In genomic region chr2:140248623-140249022, GRCh38 we compare ENCODE assay signal across 22 cellular contexts.
A peak's percentile ranks its signal among the peaks of the same experiment; 100 is the strongest.
DNase-seq lines count a peak whose midpoint lies in the region; ATAC-seq and TF ChIP-seq lines count a peak whose summit lies in the region.
"Had no signal": no experiment of that assay in that cellular context is flagged by ENCODE, and none has a peak within 500 bp of the region (broad histone marks: within the 10 kb centered on the region; RNA-seq: fewer than 3 reads in every experiment).

No MANE protein-coding gene starts in this region.

- peak in 1 of 4 donors; percentile 33 for ATAC-seq in psoas muscle
- ATAC-seq in GM21737 (IDR thresholded peaks at IDR 0.05; ENCODE audit: unreplicated experiment), result no peak
- ATAC-seq in GM18502 (IDR thresholded peaks at IDR 0.05; ENCODE audit: poor library complexity, unreplicated experiment), result no peak

- H3K4me3 ChIP-seq in left ventricle myocardium inferior (no peak overlapping the region), fibroblast of the aortic adventitia (ENCODE audit: low read depth, low read length) (no peak overlapping the region), psoas muscle (peak overlapping the region; percentile 55), spleen (no peak overlapping the region)
- H3K4me3 ChIP-seq: SJSA1 had no signal

- H3K27me3 ChIP-seq in left ventricle myocardium inferior (ENCODE audit: low read depth) (no peaks in the 10 kb centered on the region), psoas muscle (ENCODE audit: insufficient read depth in 3 of 3, low read length in 2 of 3) (no peaks in the 10 kb centered on the region), spleen (replicated peaks in 1 of 7) (no peaks in the 10 kb centered on the region)
- H3K27me3 ChIP-seq: SJSA1 had no signal

- no peak for DNase-seq in left ventricle myocardium inferior
- DNase-seq in cardiac septum (ENCODE audit: low spot score), result no peak
- DNase-seq in fibroblast of the aortic adventitia (ENCODE audit: low read depth), result peak; percentile 35
- DNase-seq in psoas muscle, result no peak
- no peak for DNase-seq in spleen
- DNase-seq in NCI-H1417 treated with DMSO at 0.1 percent for 48 hours (lab: John Stamatoyannopoulos, UW), result no peak
- DNase-seq: AML-193; Calu3; CD8-positive, alpha-beta memory T cell; DMS53; GDM1; NCI-H1105; NCI-H2029 treated with DMSO at 0.1 percent for 48 hours; NCI-H226; NCI-H524; NCI-H774; NK-92 treated with Interleukin-12 subunit alpha and Interleukin-12 subunit beta, amount 100 ng/mL, for 24 hours had no signal

- no peaks in the 10 kb centered on the region for H3K36me3 ChIP-seq in left ventricle myocardium inferior
- no peaks in the 10 kb centered on the region for H3K36me3 ChIP-seq in psoas muscle (ENCODE audit: insufficient read depth in 1 of 2, low read depth in 1 of 2)
- no peaks in the 10 kb centered on the region for H3K36me3 ChIP-seq in spleen
- H3K36me3 ChIP-seq: SJSA1 had no signal

- peaks cover 5% of the 10 kb centered on the region for H3K4me1 ChIP-seq in left ventricle myocardium inferior
- no peaks in the 10 kb centered on the region for H3K4me1 ChIP-seq in psoas muscle
- H3K4me1 ChIP-seq in spleen, result no peaks in the 10 kb centered on the region
- H3K4me1 ChIP-seq: SJSA1 had no signal

- TF ChIP-seq CTCF in left ventricle myocardium inferior (IDR thresholded peaks at IDR 0.05; ENCODE audit: borderline replicate concordance) (no peak), fibroblast of the aortic adventitia (IDR thresholded peaks at IDR 0.05; ENCODE audit: insufficient read depth, low read length) (no peak), psoas muscle (IDR thresholded peaks at IDR 0.05) (no peak), spleen (IDR thresholded peaks at IDR 0.05 in 8 of 11, conservative IDR thresholded peaks at IDR 0.05 in 3 of 11) (no peak)

- TF ChIP-seq POLR2A in spleen (IDR thresholded peaks at IDR 0.05), result no peak

- H3K27ac ChIP-seq in left ventricle myocardium inferior (replicated peaks) (peak overlapping the region; percentile 24), psoas muscle (no peak overlapping the region), spleen (no peak overlapping the region)
- H3K27ac ChIP-seq: C4-2B, RWPE1, SJSA1 had no signal

- intact Hi-C loops in left ventricle myocardium inferior (cut with micrococcal nuclease) (no loop called here), cardiac septum (cut with DNase I) (no loop called here), psoas muscle (cut with DNase I) (no loop called here), spleen (cut with DNase I; ENCODE audit: low total_unique reads) (no loop called here)

- H3K9me3 ChIP-seq in left ventricle myocardium inferior (replicated peaks) (no peaks in the 10 kb centered on the region), psoas muscle (no peaks in the 10 kb centered on the region), spleen (no peaks in the 10 kb centered on the region)
- H3K9me3 ChIP-seq: SJSA1 had no signal

- 17 to 45% (median 23%) methylated on average over 2 of the region's 2 CpGs for WGBS in psoas muscle, 3 donors
- 59 to 82% (median 68%) methylated on average over 2 of the region's 2 CpGs for WGBS in spleen, 5 donors
